Comparison of ENCODE assay signal across 19 cellular contexts in genomic region chr20:16378712-16379111, GRCh38.
"Had no signal": no experiment of that assay in that cellular context is flagged by ENCODE, and none has a peak within 500 bp of the region (broad histone marks: within the 10 kb centered on the region; RNA-seq: fewer than 3 reads in every experiment).

No MANE protein-coding gene starts in this region.

- DNase-seq: colonic mucosa; dermis blood vessel endothelial cell; erythroblast; heart left ventricle; hippocampal formation; left colon; left ventricle myocardium superior; mesenchymal stem cell; naive thymus-derived CD8-positive, alpha-beta T cell; sigmoid colon; stimulated activated CD4-positive, alpha-beta T cell treated with anti-CD3 and anti-CD28 coated beads, Interleukin-2, amount 100 ng/mL, for 24 hours; stimulated activated CD4-positive, alpha-beta T cell treated with anti-CD3 and anti-CD28 coated beads, Interleukin-4, amount 100 ng/mL, for 4 hours; stimulated activated naive CD4-positive, alpha-beta T cell had no signal

- ATAC-seq: heart left ventricle; left colon; naive thymus-derived CD8-positive, alpha-beta T cell had no signal

- H3K27me3 Mint-ChIP-seq: naive thymus-derived CD8-positive, alpha-beta T cell; type B pancreatic cell had no signal

- FAIRE-seq: frontal cortex, urothelium cell line had no signal

- H3K27ac Mint-ChIP-seq: type B pancreatic cell had no signal

- H3K36me3 ChIP-seq: colonic mucosa, neutrophil had no signal

- H3K4me1 ChIP-seq: colonic mucosa, heart left ventricle, sigmoid colon had no signal

- H3K9me3 Mint-ChIP-seq: type B pancreatic cell had no signal

- H3K4me3 Mint-ChIP-seq: naive thymus-derived CD8-positive, alpha-beta T cell; type B pancreatic cell had no signal

- H3K27me3 ChIP-seq: colonic mucosa, heart left ventricle, neutrophil, sigmoid colon had no signal

- H3K9me3 ChIP-seq: colonic mucosa, heart left ventricle, neutrophil, sigmoid colon had no signal

- H3K4me3 ChIP-seq: colonic mucosa, heart left ventricle, lung, sigmoid colon, skin epidermis had no signal

- H3K27ac ChIP-seq: colonic mucosa, heart left ventricle, neutrophil, sigmoid colon, skin epidermis had no signal
